26 cellular contexts compared by ENCODE assay signal in the genomic region with DNA sequence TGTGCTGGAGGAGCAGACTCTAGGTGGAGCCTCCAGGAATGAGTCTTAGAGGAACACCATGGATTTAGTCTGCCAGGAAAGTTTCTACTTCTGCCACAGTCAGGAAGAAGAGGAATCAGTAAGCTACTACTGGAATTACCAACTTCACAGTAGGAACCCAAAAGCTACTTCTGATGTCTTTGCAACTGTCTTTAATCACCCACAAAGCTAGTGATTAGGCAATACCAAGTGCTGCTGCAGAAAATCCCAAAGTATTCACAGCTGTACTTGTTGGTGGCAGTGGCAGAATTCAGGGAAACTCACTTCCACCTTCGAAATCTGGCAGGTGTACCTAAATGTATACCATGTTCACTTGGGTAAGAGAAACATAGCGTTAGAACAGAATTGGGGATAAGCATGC.
DNase-seq lines count a peak whose midpoint lies in the region; ATAC-seq, FAIRE-seq and TF ChIP-seq lines count a peak whose summit lies in the region.
"Had no signal": no experiment of that assay in that cellular context is flagged by ENCODE, and none has a peak within 500 bp of the region (broad histone marks: within the 10 kb centered on the region; RNA-seq: fewer than 3 reads in every experiment).

No MANE protein-coding gene starts in this region.

- TF ChIP-seq POLR2A in H1 (IDR thresholded peaks at IDR 0.05; ENCODE audit: control extremely low read depth in 1 of 2, low read depth in 2 of 2, low read length in 2 of 2): no peak

- intact Hi-C loops in mucosa of descending colon (cut with DNase I, micrococcal nuclease): no loop called here
- intact Hi-C loops in cardiac septum (cut with DNase I): no loop called here

- no peaks in the 10 kb centered on the region for H3K79me1 ChIP-seq in H1 (ENCODE audit: low read depth, low read length)

- no peak overlapping the region for H2BK15ac ChIP-seq in H1 (ENCODE audit: low read length)

- 0 out of 7 replicates have a peak, but pooled peaks cover 0 to 3% (median 0%) of the 10 kb centered on the region in 4 experiments for H3K27me3 ChIP-seq in H1 (replicated peaks in 1 of 4; ENCODE audit: control insufficient read depth in 3 of 4, extremely low read depth in 1 of 4, insufficient read depth in 3 of 4, low read length in 3 of 4)
- H3K27me3 ChIP-seq: BE2C had no signal

- no peak overlapping the region for H3K56ac ChIP-seq in H1 (replicated peaks; ENCODE audit: insufficient read length, low read depth, low read length)

- POLR2A ChIA-PET in H1 (lab: Charles Lee; ENCODE audit: partially characterized antibody): no interaction called here

- H3K4me1 ChIP-seq in H1 (replicated peaks in 1 of 4; ENCODE audit: control insufficient read depth in 3 of 4, insufficient read depth in 4 of 4, low read length in 3 of 4) (peaks cover 0 to 2% (median 0%) of the 10 kb centered on the region in 4 experiments; a peak in 3 of 7 replicates), mucosa of descending colon (ENCODE audit: low read depth) (no peaks in the 10 kb centered on the region)
- H3K4me1 ChIP-seq: BLaER1 treated with 17β-estradiol and CSF1 and Interleukin-3, amounts not matched to agents 10 nM and 100 nM; HAP-1 had no signal

- no peak overlapping the region for H3K4ac ChIP-seq in H1 (replicated peaks; ENCODE audit: insufficient read length, low read depth, low read length)

- CTCF ChIA-PET in H1 (lab: Charles Lee; ENCODE audit: partially characterized antibody): interaction anchor here (1.0 kb wide), 1 partner anchor 29 kb away, joined by 5 read pairs; no protein-coding TSS in a partner anchor

- no peak overlapping the region for H4K5ac ChIP-seq in H1 (ENCODE audit: insufficient read length, low read depth, low read length)

- H2AFZ ChIP-seq in H1 (ENCODE audit: low read length): no peak overlapping the region
- H2AFZ ChIP-seq: GM23338 had no signal

- TF ChIP-seq CTCF in AG10803 (conservative IDR thresholded peaks at IDR 0.05; ENCODE audit: low read length) (no peak), H1 (IDR thresholded peaks at IDR 0.05; ENCODE audit: control extremely low read depth in 1 of 3, insufficient read depth in 1 of 3, low read depth in 1 of 3, low read length in 3 of 3) (no peak), mucosa of descending colon (IDR thresholded peaks at IDR 0.05) (no peak)

- peaks cover 1% of the 10 kb centered on the region; the same call in 1 of the 2 replicates for H3K23me2 ChIP-seq in H1 (ENCODE audit: low read depth, low read length)

- peak; percentile 33 for DNase-seq in AG10803 (ENCODE audit: low read depth)
- DNase-seq in LHCN-M2 (ENCODE audit: low read depth): peak; percentile 19
- DNase-seq in H1 (ENCODE audit: low read depth in 1 of 2, low spot score in 2 of 2): no peak
- DNase-seq in fibroblast of peridontal ligament (ENCODE audit: extremely low read depth): peak; percentile 17
- no peak for DNase-seq in urothelium cell line (ENCODE audit: low spot score)
- no peak for DNase-seq in mucosa of descending colon
- no peak for DNase-seq in cardiac septum (ENCODE audit: low spot score)
- DNase-seq in cortex of kidney (lab: John Stamatoyannopoulos, UW): no peak
- DNase-seq: AML-193; BE2C; CD4-positive, alpha-beta T cell; CD8-positive, alpha-beta memory T cell; DMS 273 treated with DMSO at 0.1 percent for 48 hours; DMS79; EL; GDM1; HFFc6 had no signal

- no peak overlapping the region for H2AK5ac ChIP-seq in H1 (ENCODE audit: low read depth, low read length)

- no peak overlapping the region for H3K23ac ChIP-seq in H1 (ENCODE audit: insufficient read length)

- no peak for TF ChIP-seq RAD21 in H1 (IDR thresholded peaks at IDR 0.05 in 1 of 2, conservative IDR thresholded peaks at IDR 0.05 in 1 of 2; ENCODE audit: low read depth in 2 of 2, low read length in 2 of 2)

- 87% methylated on average over 2 of the region's 2 CpGs; no CpG with 5 or more reads in 1 of the 2 experiments for WGBS in H1 (ENCODE audit: extremely low coverage in 1 of 2, insufficient coverage in 1 of 2, insufficient read length in 1 of 2, insufficient replicate concordance in 2 of 2, low coverage in 1 of 2, low lambda C conversion rate in 2 of 2, missing lambda C conversion rate in 1 of 2), 2 experiments

- H3K9ac ChIP-seq in H1 (replicated peaks in 1 of 4; ENCODE audit: extremely low read depth in 1 of 4, low read depth in 3 of 4, low read length in 3 of 4): no peak overlapping the region
- H3K9ac ChIP-seq: BLaER1 treated with 17β-estradiol and CSF1 and Interleukin-3, amounts not matched to agents 10 nM and 100 nM had no signal

- no peak overlapping the region for H3K27ac ChIP-seq in H1 (ENCODE audit: low read depth, low read length)
- H3K27ac ChIP-seq: 22Rv1; BLaER1 treated with 17β-estradiol and CSF1 and Interleukin-3, amounts not matched to agents 10 nM and 100 nM had no signal

- H3K14ac ChIP-seq in H1 (ENCODE audit: insufficient read length): no peak overlapping the region

- H2BK120ac ChIP-seq in H1 (replicated peaks; ENCODE audit: low read depth, low read length): no peak overlapping the region

- H4K91ac ChIP-seq in H1 (replicated peaks; ENCODE audit: insufficient read length, low read length): no peak overlapping the region

- H2BK5ac ChIP-seq in H1 (ENCODE audit: low read depth, low read length): no peak overlapping the region

- H3K36me3 ChIP-seq in H1 (ENCODE audit: control insufficient read depth in 2 of 4, insufficient read depth in 4 of 4, low read length in 3 of 4): no peaks in the 10 kb centered on the region
- no peaks in the 10 kb centered on the region for H3K36me3 ChIP-seq in mucosa of descending colon (ENCODE audit: low read depth)
- H3K36me3 ChIP-seq: BE2C; BLaER1 treated with 17β-estradiol and CSF1 and Interleukin-3, amounts not matched to agents 10 nM and 100 nM; HAP-1 had no signal

- H2BK20ac ChIP-seq in H1 (ENCODE audit: low read length): 0 out of 2 replicates have a peak overlapping the region, but pooled peaks have one; percentile 9

- no peak for ATAC-seq in mucosa of descending colon
- ATAC-seq: GM23338 had no signal

- no peak overlapping the region for H3K4me2 ChIP-seq in H1 (ENCODE audit: insufficient read depth in 1 of 2, low read depth in 2 of 2, low read length in 2 of 2)
- H3K4me2 ChIP-seq: BLaER1 treated with 17β-estradiol and CSF1 and Interleukin-3, amounts not matched to agents 10 nM and 100 nM; GM23338 had no signal

- no peak overlapping the region for H3K18ac ChIP-seq in H1 (ENCODE audit: extremely low read depth, low read length)

- no peaks in the 10 kb centered on the region for H3K79me2 ChIP-seq in H1 (ENCODE audit: control insufficient read depth in 1 of 2, insufficient read depth in 2 of 2, low read length in 2 of 2)

- no peak for TF ChIP-seq EP300 in H1 (IDR thresholded peaks at IDR 0.05; ENCODE audit: borderline replicate concordance in 1 of 2, low read depth in 2 of 2, low read length in 2 of 2)

- H2BK12ac ChIP-seq in H1 (ENCODE audit: low read depth, low read length): no peak overlapping the region

- FAIRE-seq in H1 (lab: Jason Lieb, UNC): no peak
- no peak for FAIRE-seq in urothelium cell line (lab: Jason Lieb, UNC)
- FAIRE-seq: A204.1, D721Med, GM12891, GM18507, H54 had no signal

- H3K4me3 ChIP-seq in AG10803 (ENCODE audit: low read length): no peak overlapping the region
- no peak overlapping the region for H3K4me3 ChIP-seq in H1 (ENCODE audit: extremely low read depth in 1 of 4, insufficient read depth in 2 of 4, low read depth in 3 of 4, low read length in 4 of 4)
- H3K4me3 ChIP-seq in mucosa of descending colon: no peak overlapping the region
- H3K4me3 ChIP-seq: BLaER1 treated with 17β-estradiol and CSF1 and Interleukin-3, amounts not matched to agents 10 nM and 100 nM; GM23338; HAP-1 had no signal

- no peaks in the 10 kb centered on the region for H4K20me1 ChIP-seq in H1 (replicated peaks in 1 of 2; ENCODE audit: control insufficient read depth in 1 of 2, insufficient read depth in 2 of 2, low read length in 2 of 2)
- H4K20me1 ChIP-seq: BLaER1 treated with 17β-estradiol and CSF1 and Interleukin-3, amounts not matched to agents 10 nM and 100 nM had no signal

- H3K9me3 ChIP-seq in H1 (ENCODE audit: insufficient read depth in 2 of 2, low read depth in 1 of 2, low read length in 1 of 2) (no peaks in the 10 kb centered on the region), mucosa of descending colon (no peaks in the 10 kb centered on the region)
- H3K9me3 ChIP-seq: BE2C, HAP-1 had no signal

- H4K8ac ChIP-seq in H1 (ENCODE audit: extremely low read depth, insufficient read depth, low read length): no peak overlapping the region

Comparison
In these comparisons a context has a peak if more than half of its experiments do, and no peak if none do; other contexts are left out.
1. DNase-seq: peak in AG10803 (single experiment), LHCN-M2 (single experiment) and fibroblast of peridontal ligament (single experiment); none in H1 (0 of 2), urothelium cell line (single experiment), mucosa of descending colon (0 of 3), cardiac septum (single experiment) and cortex of kidney (single experiment).